In the genomic region with DNA sequence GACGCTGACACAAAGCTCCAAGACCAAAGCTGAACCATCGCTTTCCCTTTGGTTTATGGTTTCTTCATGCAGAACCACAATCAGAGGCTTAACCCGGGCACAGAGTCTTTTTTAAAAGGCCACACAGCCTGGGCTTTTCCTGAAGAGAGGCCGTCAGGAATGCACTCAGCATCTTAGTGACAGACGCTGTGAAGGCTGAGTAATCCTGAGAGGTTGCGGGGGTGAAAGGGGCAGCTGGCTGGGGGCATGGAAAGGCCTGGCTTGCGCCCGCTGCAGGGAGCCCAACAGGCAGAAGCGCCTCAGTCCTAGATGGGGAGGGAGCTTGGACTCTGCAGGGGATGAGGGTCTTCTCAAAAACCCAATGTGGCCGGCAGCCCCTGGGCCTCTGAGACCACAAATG, we compare ENCODE assay signal across 9 cellular contexts. TPM values are rescaled to one million over a fixed set of nuclear protein-coding genes. Genes with fewer than 3 reads are reported as not detected.
DNase-seq lines count a peak whose midpoint lies in the region; ATAC-seq and TF ChIP-seq lines count a peak whose summit lies in the region.
"Had no signal": no experiment of that assay in that cellular context is flagged by ENCODE, and none has a peak within 500 bp of the region (broad histone marks: within the 10 kb centered on the region; RNA-seq: fewer than 3 reads in every experiment).

No MANE protein-coding gene starts in this region.

- H3K9me3 ChIP-seq in stomach smooth muscle (ENCODE audit: control insufficient read depth in 2 of 2, low read length in 2 of 2), result no peaks in the 10 kb centered on the region

- no peak for TF ChIP-seq CTCF in HFFc6 (IDR thresholded peaks at IDR 0.05)
- TF ChIP-seq CTCF in WTC11 (IDR thresholded peaks at IDR 0.05), result no peak

- H3K27ac ChIP-seq in stomach smooth muscle (ENCODE audit: low read length), result peak overlapping the region; percentile 46

- H3K27me3 Mint-ChIP-seq in HFFc6 (ENCODE audit: insufficient read depth) (no peaks in the 10 kb centered on the region), WTC11 (ENCODE audit: low read depth) (no peaks in the 10 kb centered on the region)
- H3K27me3 Mint-ChIP-seq: activated CD4-positive, alpha-beta T cell treated with anti-CD3 and anti-CD28 coated beads for 36 hours; dendritic cell treated with granulocyte-macrophage colony-stimulating factor and Interleukin-4, amounts not matched to agents 40 ng/mL and 50 ng/mL, for 4 days had no signal

- H3K4me3 ChIP-seq in stomach smooth muscle (ENCODE audit: low read length in 2 of 2), result peak overlapping the region in 1 of 2 donors; percentile 55

- H3K36me3 ChIP-seq in stomach smooth muscle (ENCODE audit: control insufficient read depth in 2 of 2, insufficient read depth in 2 of 2, low read length in 2 of 2), result peaks cover 11 to 13% of the 10 kb centered on the region in 2 donors

- no peak for DNase-seq in HFFc6
- DNase-seq in WTC11 (ENCODE audit: low spot score), result no peak
- DNase-seq in left kidney (ENCODE audit: low read depth, low spot score), result peak; percentile 36
- no peak for DNase-seq in central memory CD4-positive, alpha-beta T cell
- DNase-seq in dermis blood vessel endothelial cell, result no peak
- no peak for DNase-seq in NCI-H1417 treated with DMSO at 0.1 percent for 48 hours (lab: John Stamatoyannopoulos, UW)
- DNase-seq: activated CD4-positive, alpha-beta T cell treated with anti-CD3 and anti-CD28 coated beads for 36 hours had no signal

- no peak for ATAC-seq in WTC11
- ATAC-seq: activated CD4-positive, alpha-beta T cell treated with anti-CD3 and anti-CD28 coated beads for 36 hours had no signal

- no peak overlapping the region for H3K9ac ChIP-seq in stomach smooth muscle (ENCODE audit: low read length in 2 of 2)

- peaks cover 69% of the 10 kb centered on the region for H3K4me1 Mint-ChIP-seq in HFFc6 (ENCODE audit: low read depth)
- H3K4me1 Mint-ChIP-seq in WTC11, result peaks cover 64% of the 10 kb centered on the region

- no peaks in the 10 kb centered on the region; the same call in 1 of the 2 replicates for H3K36me3 Mint-ChIP-seq in HFFc6 (ENCODE audit: low read depth)
- peaks cover 10% of the 10 kb centered on the region for H3K36me3 Mint-ChIP-seq in WTC11

- POLR2A ChIA-PET in WTC11 (lab: Charles Lee), result interaction anchor here (0.6 to 7.8 kb wide), 7 partner anchors 12 to 64 kb away, joined by 3 to 134 read pairs (median 4); a partner anchor contains a TSS

- peaks cover 88% of the 10 kb centered on the region for H3K4me1 ChIP-seq in stomach smooth muscle (ENCODE audit: control insufficient read depth, insufficient read depth, low read length)

- H3K27ac Mint-ChIP-seq in HFFc6, result peak overlapping the region; percentile 70
- H3K27ac Mint-ChIP-seq in WTC11, result peak overlapping the region; percentile 53; the same call in 1 of the 2 replicates
- H3K27ac Mint-ChIP-seq: dendritic cell treated with granulocyte-macrophage colony-stimulating factor and Interleukin-4, amounts not matched to agents 40 ng/mL and 50 ng/mL, for 4 days had no signal

- H3K27me3 ChIP-seq in stomach smooth muscle (ENCODE audit: control insufficient read depth in 1 of 2, insufficient read depth in 2 of 2, low read length in 2 of 2), result no peaks in the 10 kb centered on the region

- H3K4me3 Mint-ChIP-seq in HFFc6, result peak overlapping the region; percentile 62
- no peak overlapping the region for H3K4me3 Mint-ChIP-seq in WTC11
- H3K4me3 Mint-ChIP-seq: activated CD4-positive, alpha-beta T cell treated with anti-CD3 and anti-CD28 coated beads for 36 hours; dendritic cell treated with granulocyte-macrophage colony-stimulating factor and Interleukin-4, amounts not matched to agents 40 ng/mL and 50 ng/mL, for 4 days had no signal

- H3K9me3 Mint-ChIP-seq in HFFc6 (no peaks in the 10 kb centered on the region), WTC11 (no peaks in the 10 kb centered on the region)
- H3K9me3 Mint-ChIP-seq: dendritic cell treated with granulocyte-macrophage colony-stimulating factor and Interleukin-4, amounts not matched to agents 40 ng/mL and 50 ng/mL, for 4 days had no signal

- CTCF ChIA-PET in WTC11 (lab: Charles Lee), result interaction anchor here (0.6 to 6.7 kb wide), 14 partner anchors 10 to 76 kb away, joined by 3 to 77 read pairs (median 8); a partner anchor contains a TSS

TF ChIP-seq in WTC11, 78 proteins besides CTCF, POLR2A, EP300 and RAD21:
- no peak for TF ChIP-seq TCF7 (CRISPR knock-in tag; IDR thresholded peaks at IDR 0.05; ENCODE audit: low read depth)
- no peak for TF ChIP-seq CBFB (CRISPR knock-in tag; IDR thresholded peaks at IDR 0.05; ENCODE audit: low read depth)
- no peak for TF ChIP-seq ZNF416 (CRISPR knock-in tag; IDR thresholded peaks at IDR 0.05)
- no peak for TF ChIP-seq OVOL2 (CRISPR knock-in tag; IDR thresholded peaks at IDR 0.05; ENCODE audit: borderline replicate concordance)
- TF ChIP-seq TP53 (CRISPR knock-in tag; IDR thresholded peaks at IDR 0.05), result no peak

RNA-seq across cellular contexts. Expression of a gene that starts 13.6 kb away (rescaled TPM):
- 100 to 1,000 TPM in 5 of 6 experiments, 10 to 100 TPM in 1; 99.2 to 128 (median 111) TPM for total RNA-seq in HFFc6 (2021; fragmentation: NEBNext Ultra II Directional; extraction: Animal tissue kit (Norgen Biotek cat#: 25700))
- total RNA-seq in WTC11 (2021), result 97.0 to 122 TPM (median 101 TPM) in 3 replicates
- total RNA-seq in dermis blood vessel endothelial cell, result 85.4 and 140 TPM in 2 replicates

RNA-seq across cellular contexts. Expression of a gene that starts 14.4 kb away (rescaled TPM):
- 1 to 10 TPM in 1 of 6 experiments, under 1 TPM in 5; 0.14 to 1.1 (median 0.67) TPM for total RNA-seq in HFFc6 (2021; fragmentation: NEBNext Ultra II Directional; extraction: Animal tissue kit (Norgen Biotek cat#: 25700))
- total RNA-seq in WTC11 (2021), result 0.42 to 0.78 TPM (median 0.57 TPM) in 3 replicates
- 2.7 and 4.4 TPM in 2 replicates for total RNA-seq in dermis blood vessel endothelial cell

RNA-seq across cellular contexts. Expression of a gene that starts 50.4 kb away (rescaled TPM):
- total RNA-seq in HFFc6 (2021; fragmentation: NEBNext Ultra II Directional; extraction: Animal tissue kit (Norgen Biotek cat#: 25700)), result 10 to 100 TPM; 28.6 to 36.8 (median 33.7) TPM
- 48.6 to 49.5 TPM (median 48.7 TPM) in 3 replicates for total RNA-seq in WTC11 (2021)
- total RNA-seq in dermis blood vessel endothelial cell, result 23.0 and 27.5 TPM in 2 replicates
